Comparison of ENCODE assay signal across 8 cellular contexts in genomic region chr10:33330543-33331019, GRCh38. TPM values are rescaled to one million over a fixed set of nuclear protein-coding genes. Genes with fewer than 3 reads are reported as not detected.
A peak's percentile ranks its signal among the peaks of the same experiment; 100 is the strongest.
DNase-seq lines count a peak whose midpoint lies in the region; ATAC-seq and TF ChIP-seq lines count a peak whose summit lies in the region.

No MANE protein-coding gene starts in this region.

- H3K4me3 Mint-ChIP-seq in activated T-helper 17 cell treated with anti-CD3 and anti-CD28 coated beads, Interleukin-2, amount 50 U/mL, for 72 hours: no peak overlapping the region

- intact Hi-C loops in stomach (cut with DNase I; ENCODE audit: low total_unique reads): loop anchor here (10.0 kb wide), 1 partner anchor 136 kb away; no protein-coding TSS in a partner anchor

- H3K36me3 ChIP-seq in neuron (ENCODE audit: insufficient read depth, low read length): peaks cover 25% of the 10 kb centered on the region
- peaks cover 4 to 13% (median 6%) of the 10 kb centered on the region in 4 donors for H3K36me3 ChIP-seq in stomach

- peak; percentile 53 for ATAC-seq in activated T-helper 17 cell treated with anti-CD3 and anti-CD28 coated beads, Interleukin-2, amount 50 U/mL, for 72 hours (replicated peaks)

- no peaks in the 10 kb centered on the region for H3K36me3 Mint-ChIP-seq in activated T-helper 17 cell treated with anti-CD3 and anti-CD28 coated beads, Interleukin-2, amount 50 U/mL, for 72 hours (ENCODE audit: low read depth)

- H3K27me3 Mint-ChIP-seq in activated T-helper 17 cell treated with anti-CD3 and anti-CD28 coated beads, Interleukin-2, amount 50 U/mL, for 72 hours: peaks cover 55% of the 10 kb centered on the region

- H2AFZ ChIP-seq in neuron (ENCODE audit: low read depth, low read length): no peak overlapping the region

- TF ChIP-seq POLR2A in stomach (IDR thresholded peaks at IDR 0.05): no peak

- TF ChIP-seq EP300 in stomach (IDR thresholded peaks at IDR 0.05): no peak

- DNase-seq in A172 (ENCODE audit: low spot score): peak; percentile 81
- peak; percentile 69 for DNase-seq in GM13977 (ENCODE audit: low spot score)
- DNase-seq in KBM-7: peak; percentile 86
- peak; percentile 89 for DNase-seq in RPMI7951 (ENCODE audit: low read depth)
- DNase-seq in fibroblast of the aortic adventitia (ENCODE audit: low read depth): peak; percentile 94
- DNase-seq in stomach: peak; percentile 85

- no peaks in the 10 kb centered on the region for H3K9me3 Mint-ChIP-seq in activated T-helper 17 cell treated with anti-CD3 and anti-CD28 coated beads, Interleukin-2, amount 50 U/mL, for 72 hours

- no peak overlapping the region for H3K27ac Mint-ChIP-seq in activated T-helper 17 cell treated with anti-CD3 and anti-CD28 coated beads, Interleukin-2, amount 50 U/mL, for 72 hours

- peaks cover 2% of the 10 kb centered on the region for H3K9me3 ChIP-seq in neuron (ENCODE audit: low read length)
- no peaks in the 10 kb centered on the region for H3K9me3 ChIP-seq in stomach

- no peaks in the 10 kb centered on the region for H3K27me3 ChIP-seq in neuron (ENCODE audit: insufficient read depth, low read length)
- H3K27me3 ChIP-seq in stomach: peaks cover 0 to 8% (median 7%) of the 10 kb centered on the region in 3 donors

- peaks cover 6% of the 10 kb centered on the region for H3K4me1 Mint-ChIP-seq in activated T-helper 17 cell treated with anti-CD3 and anti-CD28 coated beads, Interleukin-2, amount 50 U/mL, for 72 hours

- peak; percentile 94 for TF ChIP-seq CTCF in GM13977 (IDR thresholded peaks at IDR 0.05; ENCODE audit: extremely low read depth, insufficient read depth, missing control alignments)
- peak; percentile 91 for TF ChIP-seq CTCF in fibroblast of the aortic adventitia (IDR thresholded peaks at IDR 0.05; ENCODE audit: insufficient read depth, low read length)
- peak in 5 of 7 experiments; percentile 71 to 87 (median 83) for TF ChIP-seq CTCF in stomach (IDR thresholded peaks at IDR 0.05)

- WGBS in stomach, 5 donors: 4 to 7% (median 4%) methylated on average over 11 of the region's 11 CpGs

- peak overlapping the region in 3 of 5 donors; percentile 57 to 93 (median 60) for H3K27ac ChIP-seq in stomach

- peak overlapping the region; percentile 96 for H3K4me3 ChIP-seq in fibroblast of the aortic adventitia (ENCODE audit: low read depth, low read length)
- H3K4me3 ChIP-seq in neuron (ENCODE audit: low read length): peak overlapping the region; percentile 63
- H3K4me3 ChIP-seq in stomach: peak overlapping the region; percentile 70 to 75 (median 72)

- in situ Hi-C loops in GM13977 (cut with MboI; ENCODE audit: low pct_unique_long_range_greater_than_20kb, low sequenced_read_pairs, unreplicated experiment) (loop anchor here (10.0 kb wide), 1 partner anchor 1304 kb away; no protein-coding TSS in a partner anchor), KBM-7 (cut with MboI; ENCODE audit: low pct_unique_long_range_greater_than_20kb, low sequenced_read_pairs) (loop anchor here (25.0 kb wide), 1 partner anchor 1307 kb away; no protein-coding TSS in a partner anchor)

- H3K4me1 ChIP-seq in neuron (ENCODE audit: insufficient read depth, low read length) (peaks cover 40% of the 10 kb centered on the region), stomach (peaks cover 7 to 77% (median 42%) of the 10 kb centered on the region in 4 donors)

RNA-seq across cellular contexts. Expression of gene NRP1, which starts 3.9 kb away (rescaled TPM):
- total RNA-seq in A172 (2014; rRNA removed; shearing (Covaris generic)): 134 and 136 TPM in 2 replicates
- 308 and 390 TPM in 2 replicates for total RNA-seq in RPMI7951 (2014; rRNA removed; shearing (Covaris generic))
- 1 to 10 TPM in 1 of 2 donors, under 1 TPM in 1; 0.90 to 1.2 TPM for total RNA-seq in activated T-helper 17 cell treated with anti-CD3 and anti-CD28 coated beads, Interleukin-2, amount 50 U/mL, for 72 hours
- total RNA-seq in fibroblast of the aortic adventitia (ENCODE audit: low replicate concordance) (174 and 455 TPM in 2 replicates), stomach (10 to 100 TPM in 4 of 5 donors, 1 to 10 TPM in 1; 7.2 to 94.7 (median 21.0) TPM)
- polyA plus RNA-seq in stomach: 1 to 10 TPM; 4.6 to 6.1 (median 5.3) TPM

Comparison
In these comparisons a context has a peak if more than half of its experiments do, and no peak if none do; other contexts are left out.
1. Peak in every context shown above with its lines: DNase-seq, ATAC-seq, H3K4me3 ChIP-seq and H3K27ac ChIP-seq.